11 cellular contexts compared by ENCODE assay signal in the genomic region with DNA sequence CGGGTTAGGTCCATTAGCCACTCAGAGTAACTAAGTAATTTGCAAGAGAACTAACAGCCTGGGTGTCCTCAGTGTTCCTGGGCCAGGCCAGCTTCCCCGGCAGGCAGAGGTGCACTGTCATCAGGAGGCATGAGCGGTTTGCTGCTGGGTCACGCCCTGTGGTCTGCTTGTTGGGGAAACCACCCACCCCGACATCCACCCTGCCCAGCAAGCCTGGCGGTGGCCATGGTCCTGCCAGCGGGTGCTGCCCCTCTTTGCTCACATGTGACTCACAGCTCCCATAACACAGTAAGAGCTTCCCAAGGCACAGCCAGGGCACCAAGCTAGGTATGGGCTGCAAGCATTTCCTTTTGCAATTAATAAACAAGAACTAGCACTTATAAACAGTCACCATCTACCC.
DNase-seq lines count a peak whose midpoint lies in the region; ATAC-seq and TF ChIP-seq lines count a peak whose summit lies in the region.
"Had no signal": no experiment of that assay in that cellular context is flagged by ENCODE, and none has a peak within 500 bp of the region (broad histone marks: within the 10 kb centered on the region; RNA-seq: fewer than 3 reads in every experiment).

No MANE protein-coding gene starts in this region.

- intact Hi-C loops in activated naive CD4-positive, alpha-beta T cell treated with anti-CD3 and anti-CD28 coated beads for 36 hours (cut with micrococcal nuclease) = no loop called here
- intact Hi-C loops in upper lobe of right lung (cut with DNase I) = no loop called here
- intact Hi-C loops in OCI-LY7 (cut with micrococcal nuclease; ENCODE audit: unreplicated experiment) = no loop called here

- DNase-seq in activated naive CD4-positive, alpha-beta T cell treated with anti-CD3 and anti-CD28 coated beads for 36 hours = peak; percentile 53
- no peak for DNase-seq in activated naive CD4-positive, alpha-beta T cell treated with anti-CD3 and anti-CD28 coated beads, Interleukin-2, amount 50 U/mL, for 16 hours
- DNase-seq in T1000 (lab: John Stamatoyannopoulos, UW) = peak; percentile 58
- DNase-seq in effector memory CD8-positive, alpha-beta T cell = peak; percentile 20 to 42 (median 42)
- DNase-seq in upper lobe of right lung = no peak
- no peak for DNase-seq in OCI-LY7 (ENCODE audit: low spot score)
- no peak for DNase-seq in COLO829 (ENCODE audit: low spot score)
- no peak for DNase-seq in NCI-H1417 treated with DMSO at 0.1 percent for 48 hours (lab: John Stamatoyannopoulos, UW)
- DNase-seq: NCI-H1092 treated with DMSO at 0.1 percent for 48 hours had no signal

- H3K36me3 ChIP-seq in upper lobe of right lung (no peaks in the 10 kb centered on the region), OCI-LY7 (ENCODE audit: insufficient read depth, low read length) (no peaks in the 10 kb centered on the region)

- H3K4me1 Mint-ChIP-seq in activated naive CD4-positive, alpha-beta T cell treated with anti-CD3 and anti-CD28 coated beads for 36 hours (ENCODE audit: low read depth) = peaks cover 4% of the 10 kb centered on the region
- peaks cover 19% of the 10 kb centered on the region in 2 donors for H3K4me1 Mint-ChIP-seq in effector memory CD8-positive, alpha-beta T cell (ENCODE audit: low read depth in 2 of 2)
- H3K4me1 Mint-ChIP-seq: nephron had no signal

- BruUV-seq in OCI-LY7 (replicated peaks; lab: Mats Ljungman, UMichigan) = no TSS peak

- H3K36me3 Mint-ChIP-seq in activated naive CD4-positive, alpha-beta T cell treated with anti-CD3 and anti-CD28 coated beads for 36 hours (ENCODE audit: low read depth) = peaks cover 2% of the 10 kb centered on the region
- H3K36me3 Mint-ChIP-seq in effector memory CD8-positive, alpha-beta T cell (ENCODE audit: insufficient read depth) = no peaks in the 10 kb centered on the region

- H4K20me1 ChIP-seq in OCI-LY7 (ENCODE audit: insufficient read depth, low read length) = no peaks in the 10 kb centered on the region

- no peak overlapping the region for H2AFZ ChIP-seq in OCI-LY7 (ENCODE audit: low read length)

- H3K4me1 ChIP-seq in upper lobe of right lung (no peaks in the 10 kb centered on the region), OCI-LY7 (ENCODE audit: insufficient read depth, low read length, poor library complexity, severe bottlenecking) (no peaks in the 10 kb centered on the region)

- H3K27ac Mint-ChIP-seq in activated naive CD4-positive, alpha-beta T cell treated with anti-CD3 and anti-CD28 coated beads for 36 hours = no peak overlapping the region
- peak overlapping the region in 1 of 2 donors; percentile 79 for H3K27ac Mint-ChIP-seq in effector memory CD8-positive, alpha-beta T cell
- H3K27ac Mint-ChIP-seq: nephron had no signal

- POLR2A ChIA-PET in OCI-LY7 (lab: Charles Lee) = interaction anchor here (1.1 kb wide), 1 partner anchor 13 kb away, joined by 4 read pairs; no protein-coding TSS in a partner anchor

- no peak overlapping the region for H3K4me2 ChIP-seq in OCI-LY7 (ENCODE audit: low read length)

- ATAC-seq in effector memory CD8-positive, alpha-beta T cell (replicated peaks) = peak; percentile 98
- ATAC-seq in upper lobe of right lung = peak; percentile 13
- ATAC-seq: SK-N-SH treated with all-trans-retinoic acid at 6 μM for 48 hours had no signal

- H3K9me2 ChIP-seq in OCI-LY7 (ENCODE audit: insufficient read depth, low read length) = no peaks in the 10 kb centered on the region

- no peaks in the 10 kb centered on the region for H3K27me3 ChIP-seq in upper lobe of right lung

- peaks cover 10% of the 10 kb centered on the region for H3K9me3 Mint-ChIP-seq in activated naive CD4-positive, alpha-beta T cell treated with anti-CD3 and anti-CD28 coated beads for 36 hours
- peaks cover 0 to 7% of the 10 kb centered on the region in 2 donors for H3K9me3 Mint-ChIP-seq in effector memory CD8-positive, alpha-beta T cell

- H3K27ac ChIP-seq in upper lobe of right lung = no peak overlapping the region
- H3K27ac ChIP-seq in OCI-LY7 (ENCODE audit: low read depth, low read length, poor library complexity, severe bottlenecking) = no peak overlapping the region

- H3K9me3 ChIP-seq in upper lobe of right lung (no peaks in the 10 kb centered on the region), OCI-LY7 (ENCODE audit: low read length) (peaks cover 9% of the 10 kb centered on the region; the same call in 1 of the 2 replicates)

- CTCF ChIA-PET in activated naive CD4-positive, alpha-beta T cell treated with anti-CD3 and anti-CD28 coated beads for 36 hours (lab: Charles Lee) = interaction anchor here (0.5 to 1.4 kb wide), 4 partner anchors 13 to 276 kb away, joined by 3 to 4 read pairs (median 4); no protein-coding TSS in a partner anchor
- CTCF ChIA-PET in OCI-LY7 (lab: Charles Lee; ENCODE audit: unreplicated experiment) = no interaction called here

- H3K4me3 ChIP-seq in upper lobe of right lung (no peak overlapping the region), OCI-LY7 (ENCODE audit: low read depth, low read length, poor library complexity, severe bottlenecking) (no peak overlapping the region)

- H3K27me3 Mint-ChIP-seq in activated naive CD4-positive, alpha-beta T cell treated with anti-CD3 and anti-CD28 coated beads for 36 hours (ENCODE audit: low read depth) = no peaks in the 10 kb centered on the region
- H3K27me3 Mint-ChIP-seq in effector memory CD8-positive, alpha-beta T cell = peaks cover 8 to 18% of the 10 kb centered on the region in 2 donors

- H3K79me2 ChIP-seq in OCI-LY7 (ENCODE audit: insufficient read depth, low read depth, low read length) = no peaks in the 10 kb centered on the region

- no peak overlapping the region for H3K4me3 Mint-ChIP-seq in activated naive CD4-positive, alpha-beta T cell treated with anti-CD3 and anti-CD28 coated beads for 36 hours
- H3K4me3 Mint-ChIP-seq in effector memory CD8-positive, alpha-beta T cell = peak overlapping the region; percentile 37 to 53
- H3K4me3 Mint-ChIP-seq: nephron had no signal

- TF ChIP-seq CTCF in upper lobe of right lung (IDR thresholded peaks at IDR 0.05) (no peak), OCI-LY7 (conservative IDR thresholded peaks at IDR 0.05; ENCODE audit: low read length) (no peak)

Comparison
In these comparisons a context has a peak if more than half of its experiments do, and no peak if none do; other contexts are left out.
1. DNase-seq: peak in activated naive CD4-positive, alpha-beta T cell treated with anti-CD3 and anti-CD28 coated beads for 36 hours (single experiment), T1000 (single experiment) and effector memory CD8-positive, alpha-beta T cell (3 of 3); none in activated naive CD4-positive, alpha-beta T cell treated with anti-CD3 and anti-CD28 coated beads, Interleukin-2, amount 50 U/mL, for 16 hours (single experiment), upper lobe of right lung (single experiment), OCI-LY7 (single experiment), COLO829 (single experiment) and NCI-H1417 treated with DMSO at 0.1 percent for 48 hours (single experiment).